In the genomic region with DNA sequence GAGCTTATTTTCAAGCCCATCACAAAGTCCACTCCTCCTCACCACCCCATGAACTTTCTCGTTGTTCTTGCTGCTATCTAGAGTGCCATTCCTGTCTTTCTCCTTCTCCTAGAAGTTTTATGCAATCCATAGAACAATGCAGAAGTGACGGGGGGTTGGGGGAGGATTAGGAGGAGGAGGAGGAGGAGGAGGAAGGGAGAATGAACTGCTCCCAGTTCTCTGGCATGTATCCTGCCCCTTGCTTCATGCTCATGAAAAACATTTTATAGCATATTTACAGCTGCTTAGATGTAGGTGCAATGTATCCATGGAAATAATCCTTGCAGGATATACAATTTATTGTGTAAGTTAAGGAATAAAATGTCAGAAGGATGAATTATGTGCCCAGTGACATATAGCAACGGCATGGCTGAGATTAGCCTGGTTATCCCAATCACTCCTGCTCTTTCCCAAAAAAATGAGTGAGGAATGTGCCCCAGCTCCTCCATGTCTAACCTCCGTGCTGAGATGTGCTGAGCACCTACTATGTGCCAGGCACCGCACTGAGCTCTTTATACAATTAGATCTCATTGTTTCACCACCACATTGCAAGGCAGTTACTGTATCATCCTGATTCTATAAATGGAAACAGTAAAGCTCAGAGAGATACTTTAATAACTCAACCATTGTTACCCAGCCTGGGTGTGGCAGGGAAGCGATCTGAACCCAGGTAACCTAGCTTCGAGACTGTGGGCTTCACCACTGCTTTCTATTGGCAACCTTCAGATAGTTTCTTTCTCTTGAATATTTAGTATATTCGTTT, we compare ENCODE assay signal across 28 cellular contexts. TPM values are rescaled to one million over a fixed set of nuclear protein-coding genes. Genes with fewer than 3 reads are reported as not detected.
"Had no signal": no experiment of that assay in that cellular context is flagged by ENCODE, and none has a peak within 500 bp of the region (broad histone marks: within the 10 kb centered on the region; RNA-seq: fewer than 3 reads in every experiment).

No MANE protein-coding gene starts in this region.

- H3K4me1 ChIP-seq: pancreas, psoas muscle, tibial nerve, vagina had no signal

- FAIRE-seq: endometrium, pancreas had no signal

- H3K9me3 Mint-ChIP-seq: activated CD4-positive, alpha-beta T cell treated with anti-CD3 and anti-CD28 coated beads, Interleukin-2, amount 10 ng/mL, durations not matched to agents 7 days and 5 days; activated CD8-positive, alpha-beta T cell treated with anti-CD3 and anti-CD28 coated beads for 36 hours; activated naive CD8-positive, alpha-beta T cell treated with anti-CD3 and anti-CD28 coated beads, Interleukin-2, amount 50 U/mL, for 24 hours; activated T-helper 1 cell treated with anti-CD3 and anti-CD28 coated beads, Interleukin-12 subunit alpha, Interleukin-12 subunit beta, Interleukin-2, Interleukin-4 antibody, amounts not matched to agents 30 ng/mL and 10 ng/mL and 1 ng/mL, durations not matched to agents 14 hours and 24 hours and 36 hours; nephron; stimulated activated naive CD8-positive, alpha-beta T cell treated with anti-CD3 and anti-CD28 coated beads, Interleukin-15, Interleukin-2, amounts not matched to agents 100 ng/mL and 50 ng/mL, for 24 hours had no signal

- H3K27ac Mint-ChIP-seq: activated CD4-positive, alpha-beta T cell treated with anti-CD3 and anti-CD28 coated beads, Interleukin-2, amount 10 ng/mL, durations not matched to agents 7 days and 5 days; activated CD8-positive, alpha-beta memory T cell treated with anti-CD3 and anti-CD28 coated beads, Interleukin-2, amount 10 ng/mL, durations not matched to agents 7 days and 5 days; activated CD8-positive, alpha-beta T cell treated with anti-CD3 and anti-CD28 coated beads for 36 hours; activated naive CD8-positive, alpha-beta T cell treated with anti-CD3 and anti-CD28 coated beads, Interleukin-2, amount 50 U/mL, for 24 hours; activated T-helper 1 cell treated with anti-CD3 and anti-CD28 coated beads, Interleukin-12 subunit alpha, Interleukin-12 subunit beta, Interleukin-2, Interleukin-4 antibody, amounts not matched to agents 30 ng/mL and 10 ng/mL and 1 ng/mL, durations not matched to agents 14 hours and 24 hours and 36 hours; memory B cell; nephron; stimulated activated naive CD8-positive, alpha-beta T cell treated with anti-CD3 and anti-CD28 coated beads, Interleukin-15, Interleukin-2, amounts not matched to agents 100 ng/mL and 50 ng/mL, for 24 hours had no signal

- H3K9me3 ChIP-seq: pancreas, psoas muscle, tibial nerve, vagina had no signal

- H3K4me3 Mint-ChIP-seq: activated CD4-positive, alpha-beta T cell treated with anti-CD3 and anti-CD28 coated beads, Interleukin-2, amount 10 ng/mL, durations not matched to agents 7 days and 5 days; activated CD8-positive, alpha-beta memory T cell treated with anti-CD3 and anti-CD28 coated beads, Interleukin-2, amount 10 ng/mL, durations not matched to agents 7 days and 5 days; activated CD8-positive, alpha-beta T cell treated with anti-CD3 and anti-CD28 coated beads for 36 hours; activated naive CD8-positive, alpha-beta T cell treated with anti-CD3 and anti-CD28 coated beads, Interleukin-2, amount 50 U/mL, for 24 hours; activated T-helper 1 cell treated with anti-CD3 and anti-CD28 coated beads, Interleukin-12 subunit alpha, Interleukin-12 subunit beta, Interleukin-2, Interleukin-4 antibody, amounts not matched to agents 30 ng/mL and 10 ng/mL and 1 ng/mL, durations not matched to agents 14 hours and 24 hours and 36 hours; memory B cell; nephron; stimulated activated naive CD8-positive, alpha-beta T cell treated with anti-CD3 and anti-CD28 coated beads, Interleukin-15, Interleukin-2, amounts not matched to agents 100 ng/mL and 50 ng/mL, for 24 hours had no signal

- H3K36me3 ChIP-seq: pancreas, tibial nerve, vagina had no signal

- H3K27me3 ChIP-seq: pancreas, tibial nerve, vagina had no signal

- H3K4me3 ChIP-seq: pancreas, psoas muscle, skin epidermis, tibial nerve, vagina had no signal

- H3K27me3 Mint-ChIP-seq: activated CD8-positive, alpha-beta memory T cell treated with anti-CD3 and anti-CD28 coated beads, Interleukin-2, amount 10 ng/mL, durations not matched to agents 7 days and 5 days; activated CD8-positive, alpha-beta T cell treated with anti-CD3 and anti-CD28 coated beads for 36 hours; stimulated activated naive CD8-positive, alpha-beta T cell treated with anti-CD3 and anti-CD28 coated beads, Interleukin-15, Interleukin-2, amounts not matched to agents 100 ng/mL and 50 ng/mL, for 24 hours had no signal

- H3K4me1 Mint-ChIP-seq: activated CD4-positive, alpha-beta T cell treated with anti-CD3 and anti-CD28 coated beads, Interleukin-2, amount 10 ng/mL, durations not matched to agents 7 days and 5 days; activated CD8-positive, alpha-beta memory T cell treated with anti-CD3 and anti-CD28 coated beads, Interleukin-2, amount 10 ng/mL, durations not matched to agents 7 days and 5 days; activated naive CD8-positive, alpha-beta T cell treated with anti-CD3 and anti-CD28 coated beads, Interleukin-2, amount 50 U/mL, for 24 hours; memory B cell; nephron had no signal

- H3K36me3 Mint-ChIP-seq: activated CD8-positive, alpha-beta memory T cell treated with anti-CD3 and anti-CD28 coated beads, Interleukin-2, amount 10 ng/mL, durations not matched to agents 7 days and 5 days; memory B cell had no signal

- DNase-seq: activated CD4-positive, alpha-beta T cell treated with anti-CD3 and anti-CD28 coated beads, Interleukin-2, amount 10 ng/mL, durations not matched to agents 7 days and 5 days; activated CD8-positive, alpha-beta memory T cell treated with anti-CD3 and anti-CD28 coated beads, Interleukin-2, amount 10 ng/mL, durations not matched to agents 7 days and 5 days; activated CD8-positive, alpha-beta T cell treated with anti-CD3 and anti-CD28 coated beads for 36 hours; activated gamma-delta T cell; activated naive CD4-positive, alpha-beta T cell treated with anti-CD3 and anti-CD28 coated beads, Interleukin-2, amount 50 U/mL, for 16 hours; activated naive CD8-positive, alpha-beta T cell treated with anti-CD3 and anti-CD28 coated beads, Interleukin-2, amount 50 U/mL, for 24 hours; activated T-cell treated with anti-CD3 and anti-CD28 coated beads for 4 hours; effector CD4-positive, alpha-beta T cell; foreskin melanocyte; pancreas; psoas muscle; right cardiac atrium; stimulated activated CD4-positive, alpha-beta T cell treated with anti-CD3 and anti-CD28 coated beads, Interleukin-1b, Interleukin-23, amount 100 ng/mL, for 48 hours; substantia nigra had no signal

- H3K27ac ChIP-seq: pancreas, psoas muscle, tibial nerve, vagina had no signal

- ATAC-seq: activated CD8-positive, alpha-beta memory T cell treated with anti-CD3 and anti-CD28 coated beads, Interleukin-2, amount 10 ng/mL, durations not matched to agents 7 days and 5 days; activated CD8-positive, alpha-beta T cell treated with anti-CD3 and anti-CD28 coated beads for 36 hours; activated naive CD8-positive, alpha-beta T cell treated with anti-CD3 and anti-CD28 coated beads, Interleukin-2, amount 50 U/mL, for 24 hours; pancreas; psoas muscle; right cardiac atrium had no signal

RNA-seq across cellular contexts. Expression of gene TFAP2C, which starts 41.6 kb away (rescaled TPM):
- total RNA-seq: activated CD4-positive, alpha-beta T cell treated with anti-CD3 and anti-CD28 coated beads, Interleukin-2, amount 10 ng/mL, durations not matched to agents 7 days and 5 days; activated CD8-positive, alpha-beta memory T cell treated with anti-CD3 and anti-CD28 coated beads, Interleukin-2, amount 10 ng/mL, durations not matched to agents 7 days and 5 days; activated CD8-positive, alpha-beta T cell treated with anti-CD3 and anti-CD28 coated beads for 36 hours; activated T-helper 1 cell treated with anti-CD3 and anti-CD28 coated beads, Interleukin-12 subunit alpha, Interleukin-12 subunit beta, Interleukin-2, Interleukin-4 antibody, amounts not matched to agents 30 ng/mL and 10 ng/mL and 1 ng/mL, durations not matched to agents 14 hours and 24 hours and 36 hours; fibroblast of lung; psoas muscle; T-helper 2 cell treated with Interferon-gamma antibody and Interleukin-4, amounts not matched to agents 100 ng/mL and 5 ng/mL, for 36 hours had no signal
- polyA plus RNA-seq: liver had no signal

RNA-seq across cellular contexts. Expression of gene FAM209B, which starts 54.5 kb away (rescaled TPM):
- total RNA-seq: cardiac septum, chondrocyte, epithelial cell of proximal tubule, fibroblast of lung, liver, tibial nerve, vagina had no signal
